ENCODE assay signal across 8 cellular contexts in the genomic region with DNA sequence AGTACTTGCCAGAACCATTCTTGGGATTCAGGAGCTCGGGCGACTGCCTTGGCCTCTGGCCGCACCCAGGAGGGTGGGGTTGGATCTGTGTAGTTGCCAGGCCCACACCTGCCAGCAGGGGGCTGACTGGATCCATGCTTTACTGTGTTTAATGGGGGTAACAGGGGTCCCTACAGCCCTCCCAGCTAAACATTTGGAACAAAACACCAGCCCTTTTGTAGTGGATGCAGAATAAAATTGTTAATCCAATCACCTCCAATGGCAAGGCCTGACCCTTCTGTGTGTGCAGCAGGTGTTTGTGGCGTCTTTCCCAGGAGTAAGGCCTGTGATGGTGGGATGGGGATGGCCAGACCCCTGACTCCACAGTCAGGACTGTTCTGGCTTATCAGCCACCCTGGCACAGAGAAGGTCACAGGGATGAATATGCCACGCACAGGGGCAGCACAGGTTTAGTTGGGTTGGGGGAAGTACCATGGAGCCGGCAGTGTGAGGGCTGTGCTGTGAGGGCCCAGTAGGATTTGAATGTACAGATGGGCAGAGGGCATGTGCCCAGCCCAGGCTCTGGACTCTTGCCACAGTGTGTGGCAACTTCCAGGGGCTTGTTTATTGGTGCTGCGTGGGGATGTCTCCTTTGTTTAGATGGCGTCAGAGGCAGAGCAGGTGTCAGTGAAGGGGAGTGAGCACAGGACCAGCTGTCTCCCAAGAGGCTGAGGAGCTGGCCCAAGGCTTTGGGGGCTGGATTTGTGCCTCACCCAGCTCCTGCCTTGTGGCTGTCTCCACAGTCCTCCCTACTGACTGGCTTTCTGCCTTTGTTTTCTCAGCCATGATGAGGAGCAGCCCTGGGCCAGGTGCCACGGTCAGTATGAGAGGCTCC.
A peak's percentile ranks its signal among the peaks of the same experiment; 100 is the strongest.
DNase-seq lines count a peak whose midpoint lies in the region; ATAC-seq and TF ChIP-seq lines count a peak whose summit lies in the region.

No MANE protein-coding gene starts in this region.

- no peak overlapping the region for H3K4me3 ChIP-seq in foreskin fibroblast (ENCODE audit: low read depth in 1 of 2, low read length in 2 of 2)

- no peak for ATAC-seq in GM18511 (IDR thresholded peaks at IDR 0.05; ENCODE audit: unreplicated experiment)

- peak; percentile 71 for TF ChIP-seq CTCF in foreskin fibroblast (IDR thresholded peaks at IDR 0.05; ENCODE audit: low read depth, low read length)

- peak; percentile 54 for DNase-seq in NCI-H82 (lab: John Stamatoyannopoulos, UW)
- DNase-seq in NCI-H82 treated with DMSO at 0.1 percent for 48 hours (lab: John Stamatoyannopoulos, UW; ENCODE audit: unreplicated experiment), result no peak
- DNase-seq in NCI-H345 treated with DMSO at 0.1 percent for 48 hours (lab: John Stamatoyannopoulos, UW; ENCODE audit: unreplicated experiment), result peak; percentile 40
- DNase-seq in activated T-helper 9 cell treated with anti-CD3 and anti-CD28 coated beads, Interleukin-2, amount 50 U/mL, for 16 hours (ENCODE audit: low read depth), result peak; percentile 41
- DNase-seq in foreskin fibroblast, result peak in 1 of 2 donors; percentile 57
- peak in 54 of 56 donors; percentile 51 to 95 (median 84) for DNase-seq in nucleus accumbens (lab: John Stamatoyannopoulos, UW)
- DNase-seq in NK-92 (lab: John Stamatoyannopoulos, UW; ENCODE audit: unreplicated experiment), result no peak

Comparison
In these comparisons a context has a peak if more than half of its experiments do, and no peak if none do; other contexts are left out.
1. DNase-seq: peak in NCI-H82 (single experiment), NCI-H345 treated with DMSO at 0.1 percent for 48 hours (single experiment), activated T-helper 9 cell treated with anti-CD3 and anti-CD28 coated beads, Interleukin-2, amount 50 U/mL, for 16 hours (single experiment) and nucleus accumbens (54 of 56); none in NCI-H82 treated with DMSO at 0.1 percent for 48 hours (single experiment) and NK-92 (single experiment).